ENCODE assay signal across 8 cellular contexts in the genomic region with DNA sequence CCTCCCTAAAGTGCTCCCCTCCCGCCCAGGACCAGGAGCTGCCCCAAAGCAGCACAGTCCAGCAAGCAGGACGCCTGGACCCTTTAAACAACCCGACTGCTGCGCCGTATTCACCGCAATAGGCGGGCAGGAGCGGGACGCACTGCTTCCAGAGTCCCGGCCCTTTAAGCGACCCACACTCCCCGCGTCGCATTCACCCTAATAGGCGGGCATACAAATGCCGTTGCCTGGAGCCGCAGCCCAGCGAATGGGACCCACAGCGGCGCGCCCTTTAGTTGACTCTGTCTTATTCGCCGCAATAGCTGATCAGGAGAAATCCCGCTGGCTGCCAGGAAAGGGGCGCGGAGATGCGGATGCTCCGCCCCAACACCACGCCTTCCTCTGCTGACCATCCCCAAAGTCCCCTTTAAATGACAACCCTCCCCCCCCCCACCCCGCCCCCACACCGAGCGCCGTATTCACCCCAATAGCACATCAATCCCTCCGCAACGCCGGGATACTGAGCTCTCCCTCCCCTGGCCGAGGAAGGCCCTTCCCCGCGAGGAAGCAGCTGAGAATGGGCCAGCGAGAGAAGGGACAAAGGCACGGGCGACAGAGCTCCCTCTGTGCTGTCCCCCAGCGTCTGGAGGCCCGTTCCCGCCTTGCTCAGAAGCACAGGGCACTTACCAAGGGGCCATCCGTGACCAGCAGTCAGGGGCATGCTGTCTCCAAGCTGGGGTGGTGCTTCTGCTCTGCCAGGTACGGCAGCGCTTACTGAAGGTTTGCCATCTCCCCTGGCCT. TPM values are rescaled to one million over a fixed set of nuclear protein-coding genes. Genes with fewer than 3 reads are reported as not detected.
DNase-seq lines count a peak whose midpoint lies in the region; ATAC-seq and TF ChIP-seq lines count a peak whose summit lies in the region.

No MANE protein-coding gene starts in this region.

- CTCF ChIA-PET in A673 (lab: Charles Lee) (interaction anchor here (0.6 kb wide), 1 partner anchor 62 kb away, joined by 3 read pairs; no protein-coding TSS in a partner anchor), HEK293 (lab: Yijun Ruan, JAX) (interaction anchor here (0.6 to 1.1 kb wide), 2 partner anchors 17 to 230 kb away, joined by 3 read pairs; no protein-coding TSS in a partner anchor)

- no peak for TF ChIP-seq RAD21 in liver (IDR thresholded peaks at IDR 0.05)

- H3K4me1 Mint-ChIP-seq in endodermal cell, result peaks cover 18% of the 10 kb centered on the region

- TF ChIP-seq CTCF in A673 (conservative IDR thresholded peaks at IDR 0.05; ENCODE audit: low read depth, low read length) (no peak), HEK293 (tag by site-specific recombination; IDR thresholded peaks at IDR 0.05) (no peak), endodermal cell (conservative IDR thresholded peaks at IDR 0.05) (no peak), liver (IDR thresholded peaks at IDR 0.05; ENCODE audit: low read depth, low read length, missing input control) (no peak)

- H3K9me3 Mint-ChIP-seq in endodermal cell, result no peaks in the 10 kb centered on the region

- peaks cover 91% of the 10 kb centered on the region for H3K27me3 Mint-ChIP-seq in endodermal cell (ENCODE audit: insufficient read depth)

- BruUV-seq in A673 (replicated peaks; lab: Mats Ljungman, UMichigan), result no TSS peak

- H3K4me1 ChIP-seq in A673 (ENCODE audit: insufficient read depth, low read length, poor library complexity, severe bottlenecking) (peaks cover 12% of the 10 kb centered on the region), HEK293 (ENCODE audit: control insufficient read depth, insufficient read depth, low read length) (peaks cover 3% of the 10 kb centered on the region; the same call in 1 of the 2 replicates), SJCRH30 (peaks cover 7% of the 10 kb centered on the region; the same call in 1 of the 2 replicates), endodermal cell (ENCODE audit: control insufficient read depth, insufficient read depth, low read length) (peaks cover 16% of the 10 kb centered on the region), liver (ENCODE audit: control insufficient read depth in 4 of 4, insufficient read depth in 4 of 4, low read length in 3 of 4) (peaks cover 0 to 14% (median 4%) of the 10 kb centered on the region in 4 donors)

- 2% methylated on average over 24 to 48 of the region's 48 CpGs for WGBS in endodermal cell (ENCODE audit: insufficient coverage in 1 of 2, insufficient read length in 1 of 2), 2 experiments
- WGBS in liver, result 9% methylated on average over 48 of the region's 48 CpGs

- peak overlapping the region; percentile 46 for H3K4me3 Mint-ChIP-seq in endodermal cell

- POLR2A ChIA-PET in A673 (lab: Charles Lee; ENCODE audit: low non-redundant PET) (interaction anchor here (0.5 kb wide), 1 partner anchor 79 kb away, joined by 6 read pairs; no protein-coding TSS in a partner anchor), HEK293 (lab: Yijun Ruan, JAX) (interaction anchor here (0.5 to 1.2 kb wide), 5 partner anchors 9 to 622 kb away, joined by 3 to 5 read pairs (median 3); no protein-coding TSS in a partner anchor)

- H3K36me3 ChIP-seq in A673 (ENCODE audit: insufficient read depth, low read length, poor library complexity, severe bottlenecking) (no peaks in the 10 kb centered on the region), HEK293 (ENCODE audit: control insufficient read depth in 2 of 2, insufficient read depth in 1 of 2, low read length in 2 of 2) (no peaks in the 10 kb centered on the region), SJCRH30 (no peaks in the 10 kb centered on the region), endodermal cell (ENCODE audit: control insufficient read depth, insufficient read depth, low read length) (no peaks in the 10 kb centered on the region), liver (ENCODE audit: control insufficient read depth in 4 of 4, insufficient read depth in 3 of 4, low read depth in 1 of 4, low read length in 3 of 4) (no peaks in the 10 kb centered on the region)

- ATAC-seq in HG03432 (IDR thresholded peaks at IDR 0.05; ENCODE audit: unreplicated experiment) (no peak), GM19455 (IDR thresholded peaks at IDR 0.05; ENCODE audit: unreplicated experiment) (no peak)

- peak overlapping the region; percentile 43 for H3K4me3 ChIP-seq in A673 (ENCODE audit: low read depth, low read length, poor library complexity, severe bottlenecking)
- H3K4me3 ChIP-seq in HEK293 (ENCODE audit: low read depth, low read length), result peak overlapping the region; percentile 39
- H3K4me3 ChIP-seq in SJCRH30, result peak overlapping the region; percentile 49
- H3K4me3 ChIP-seq in endodermal cell (ENCODE audit: low read length), result peak overlapping the region; percentile 64
- peak overlapping the region in 1 of 3 donors; percentile 21 for H3K4me3 ChIP-seq in liver (ENCODE audit: low read depth in 1 of 3, low read length in 3 of 3)

- no peaks in the 10 kb centered on the region for H3K36me3 Mint-ChIP-seq in endodermal cell (ENCODE audit: low read depth)

- no peak overlapping the region for H3K9ac ChIP-seq in endodermal cell (ENCODE audit: extremely low read depth, low read length, poor library complexity, severe bottlenecking)
- H3K9ac ChIP-seq in liver (ENCODE audit: low read depth in 1 of 2, low read length in 2 of 2), result no peak overlapping the region

- H3K9me3 ChIP-seq in A673 (ENCODE audit: low read depth, low read length, poor library complexity, severe bottlenecking) (no peaks in the 10 kb centered on the region), HEK293 (ENCODE audit: control insufficient read depth, insufficient read depth, low read depth, low read length) (no peaks in the 10 kb centered on the region), SJCRH30 (replicated peaks) (no peaks in the 10 kb centered on the region), endodermal cell (ENCODE audit: control insufficient read depth, low read length) (no peaks in the 10 kb centered on the region), liver (ENCODE audit: control insufficient read depth in 4 of 4, low read length in 3 of 4) (no peaks in the 10 kb centered on the region)

- DNase-seq in A673 (ENCODE audit: low spot score) (peak; percentile 94), SJCRH30 (peak; percentile 90 to 95), endodermal cell (peak; percentile 97)
- peak; percentile 28 for DNase-seq in stimulated activated CD4-positive, alpha-beta T cell treated with anti-CD3 and anti-CD28 coated beads, Interleukin-1b, Interleukin-23, amount 100 ng/mL, for 48 hours

- H3K27me3 ChIP-seq in A673 (replicated peaks; ENCODE audit: insufficient read depth, low read depth, low read length, poor library complexity) (no peaks in the 10 kb centered on the region), SJCRH30 (peaks cover under 1% of the 10 kb centered on the region; the same call in 1 of the 2 replicates), endodermal cell (ENCODE audit: control insufficient read depth, insufficient read depth, low read length, poor library complexity, severe bottlenecking) (peaks cover 91% of the 10 kb centered on the region), liver (ENCODE audit: control insufficient read depth in 4 of 4, insufficient read depth in 4 of 4, low read length in 3 of 4) (peaks cover 0 to 2% (median 0%) of the 10 kb centered on the region in 4 donors)

- intact Hi-C loops in A673 (cut with micrococcal nuclease; ENCODE audit: unreplicated experiment), result no loop called here

- H3K27ac Mint-ChIP-seq in endodermal cell, result no peak overlapping the region

- H3K27ac ChIP-seq in A673 (ENCODE audit: low read depth, low read length, poor library complexity, severe bottlenecking) (no peak overlapping the region), HEK293 (ENCODE audit: extremely low read depth, low read depth, low read length) (no peak overlapping the region), SJCRH30 (no peak overlapping the region), endodermal cell (ENCODE audit: low read depth, low read length) (peak overlapping the region; percentile 84), liver (ENCODE audit: low read depth in 1 of 2, low read length in 2 of 2) (peak overlapping the region; percentile 55 to 78)

TF ChIP-seq in HEK293, 187 proteins besides CTCF, POLR2A, EP300 and RAD21 (continues in another document):
- TF ChIP-seq GLIS1 (tag by site-specific recombination; IDR thresholded peaks at IDR 0.05) (peak; percentile 64), ZBTB48 (tag by site-specific recombination; IDR thresholded peaks at IDR 0.05) (peak; percentile 24; the same call in 1 of the 2 replicates), KLF7 (tag by site-specific recombination; IDR thresholded peaks at IDR 0.05; ENCODE audit: borderline replicate concordance) (0 out of 2 replicates have a peak, but pooled peaks have one; percentile 13)

TF ChIP-seq in liver, 16 proteins besides CTCF, POLR2A, EP300 and RAD21:
- TF ChIP-seq FOXA1 (IDR thresholded peaks at IDR 0.05), result no peak
- peak; percentile 21 for TF ChIP-seq SP1 (IDR thresholded peaks at IDR 0.05)
- peak; percentile 33 for TF ChIP-seq NR2F2 (IDR thresholded peaks at IDR 0.05)

RNA-seq across cellular contexts. Expression of a gene that starts 4.7 kb away (rescaled TPM):
- 28.4 and 30.1 TPM in 2 replicates for total RNA-seq in A673 (2021)
- 6.7 and 8.4 TPM in 2 replicates for total RNA-seq in SJCRH30 (2014; rRNA removed; shearing (Covaris generic))
- total RNA-seq in endodermal cell, result 1 to 10 TPM; 1.2 to 4.8 TPM
- 15.4 TPM for polyA plus RNA-seq in endodermal cell (2013, experiment 1 of 2)
- polyA plus RNA-seq in endodermal cell (2013, experiment 2 of 2), result 16.4 TPM
- 1 to 10 TPM; 5.6 to 6.2 TPM for total RNA-seq in liver
- polyA plus RNA-seq in liver, result 1 to 10 TPM in 1 of 2 donors, under 1 TPM in 1; 0.74 to 2.1 TPM

RNA-seq across cellular contexts. Expression of a gene that starts 58.2 kb away (rescaled TPM):
- total RNA-seq in A673 (2021) (not detected in 2 replicates), endodermal cell (not detected), liver (not detected)
- not detected in 2 replicates for total RNA-seq in SJCRH30 (2014; rRNA removed; shearing (Covaris generic))
- not detected for polyA plus RNA-seq in endodermal cell (2013, experiment 1 of 2)
- polyA plus RNA-seq in endodermal cell (2013, experiment 2 of 2), result not detected
- not detected for polyA plus RNA-seq in liver

Comparison
In these comparisons a context has a peak if more than half of its experiments do, and no peak if none do; other contexts are left out.
1. DNase-seq: peak in every context shown above with its lines; median percentile 97 in endodermal cell; 94 in A673; 92 in SJCRH30; 28 in stimulated activated CD4-positive, alpha-beta T cell treated with anti-CD3 and anti-CD28 coated beads, Interleukin-1b, Interleukin-23, amount 100 ng/mL, for 48 hours.
2. H3K27ac ChIP-seq: peak in endodermal cell (single experiment) and liver (2 of 2); none in A673 (single experiment), HEK293 (single experiment) and SJCRH30 (single experiment).